1 cellular context compared by ENCODE assay signal in the genomic region with DNA sequence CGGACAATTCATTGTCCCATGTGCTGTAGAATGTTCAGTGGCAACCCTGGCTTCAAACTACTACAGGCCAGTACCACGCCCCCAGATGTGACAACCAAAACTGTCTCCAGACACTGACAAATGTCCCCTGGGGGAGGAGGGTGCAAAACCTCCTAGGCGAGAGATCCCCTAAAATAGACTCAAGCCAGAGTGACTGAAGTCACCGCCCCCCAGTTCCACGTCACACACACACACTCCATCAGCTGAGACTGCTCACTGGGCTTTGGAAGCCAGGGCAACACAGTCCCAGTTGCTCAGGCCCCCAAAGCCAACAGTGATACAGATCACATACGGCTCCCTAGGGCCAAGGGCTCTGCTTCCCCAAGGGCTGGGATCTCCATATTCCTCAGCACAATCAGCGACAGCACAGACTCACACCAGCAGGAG.
TF ChIP-seq lines count a peak whose summit lies in the region.

No MANE protein-coding gene starts in this region.

TF ChIP-seq in HepG2, 621 proteins besides CTCF, POLR2A, EP300 and RAD21:
- TF ChIP-seq, protein P1, sequence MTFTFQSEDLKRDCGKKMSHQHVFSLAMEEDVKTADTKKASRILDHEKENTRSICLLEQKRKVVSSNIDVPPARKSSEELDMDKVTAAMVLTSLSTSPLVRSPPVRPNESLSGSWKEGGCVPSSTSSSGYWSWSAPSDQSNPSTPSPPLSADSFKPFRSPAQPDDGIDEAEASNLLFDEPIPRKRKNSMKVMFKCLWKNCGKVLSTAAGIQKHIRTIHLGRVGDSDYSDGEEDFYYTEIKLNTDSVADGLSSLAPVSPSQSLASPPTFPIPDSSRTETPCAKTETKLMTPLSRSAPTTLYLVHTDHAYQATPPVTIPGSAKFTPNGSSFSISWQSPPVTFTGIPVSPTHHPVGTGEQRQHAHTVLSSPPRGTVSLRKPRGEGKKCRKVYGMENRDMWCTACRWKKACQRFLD (CRISPR knock-in tag; IDR thresholded peaks at IDR 0.05; ENCODE audit: borderline replicate concordance) = no peak
- TF ChIP-seq KMT2B (CRISPR knock-in tag; IDR thresholded peaks at IDR 0.05) = no peak
- TF ChIP-seq ZNF775 (CRISPR knock-in tag; IDR thresholded peaks at IDR 0.05; ENCODE audit: borderline replicate concordance) = no peak
- no peak for TF ChIP-seq DPF2 (CRISPR knock-in tag; IDR thresholded peaks at IDR 0.05; ENCODE audit: borderline replicate concordance, low read depth)
- TF ChIP-seq, protein P2, sequence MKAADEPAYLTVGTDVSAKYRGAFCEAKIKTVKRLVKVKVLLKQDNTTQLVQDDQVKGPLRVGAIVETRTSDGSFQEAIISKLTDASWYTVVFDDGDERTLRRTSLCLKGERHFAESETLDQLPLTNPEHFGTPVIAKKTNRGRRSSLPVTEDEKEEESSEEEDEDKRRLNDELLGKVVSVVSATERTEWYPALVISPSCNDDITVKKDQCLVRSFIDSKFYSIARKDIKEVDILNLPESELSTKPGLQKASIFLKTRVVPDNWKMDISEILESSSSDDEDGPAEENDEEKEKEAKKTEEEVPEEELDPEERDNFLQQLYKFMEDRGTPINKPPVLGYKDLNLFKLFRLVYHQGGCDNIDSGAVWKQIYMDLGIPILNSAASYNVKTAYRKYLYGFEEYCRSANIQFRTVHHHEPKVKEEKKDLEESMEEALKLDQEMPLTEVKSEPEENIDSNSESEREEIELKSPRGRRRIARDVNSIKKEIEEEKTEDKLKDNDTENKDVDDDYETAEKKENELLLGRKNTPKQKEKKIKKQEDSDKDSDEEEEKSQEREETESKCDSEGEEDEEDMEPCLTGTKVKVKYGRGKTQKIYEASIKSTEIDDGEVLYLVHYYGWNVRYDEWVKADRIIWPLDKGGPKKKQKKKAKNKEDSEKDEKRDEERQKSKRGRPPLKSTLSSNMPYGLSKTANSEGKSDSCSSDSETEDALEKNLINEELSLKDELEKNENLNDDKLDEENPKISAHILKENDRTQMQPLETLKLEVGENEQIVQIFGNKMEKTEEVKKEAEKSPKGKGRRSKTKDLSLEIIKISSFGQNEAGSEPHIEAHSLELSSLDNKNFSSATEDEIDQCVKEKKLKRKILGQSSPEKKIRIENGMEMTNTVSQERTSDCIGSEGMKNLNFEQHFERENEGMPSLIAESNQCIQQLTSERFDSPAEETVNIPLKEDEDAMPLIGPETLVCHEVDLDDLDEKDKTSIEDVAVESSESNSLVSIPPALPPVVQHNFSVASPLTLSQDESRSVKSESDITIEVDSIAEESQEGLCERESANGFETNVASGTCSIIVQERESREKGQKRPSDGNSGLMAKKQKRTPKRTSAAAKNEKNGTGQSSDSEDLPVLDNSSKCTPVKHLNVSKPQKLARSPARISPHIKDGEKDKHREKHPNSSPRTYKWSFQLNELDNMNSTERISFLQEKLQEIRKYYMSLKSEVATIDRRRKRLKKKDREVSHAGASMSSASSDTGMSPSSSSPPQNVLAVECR (CRISPR knock-in tag; IDR thresholded peaks at IDR 0.05; ENCODE audit: borderline replicate concordance) = no peak
- no peak for TF ChIP-seq ZNF567 (CRISPR knock-in tag; IDR thresholded peaks at IDR 0.05; ENCODE audit: borderline replicate concordance)
- TF ChIP-seq, protein P3, sequence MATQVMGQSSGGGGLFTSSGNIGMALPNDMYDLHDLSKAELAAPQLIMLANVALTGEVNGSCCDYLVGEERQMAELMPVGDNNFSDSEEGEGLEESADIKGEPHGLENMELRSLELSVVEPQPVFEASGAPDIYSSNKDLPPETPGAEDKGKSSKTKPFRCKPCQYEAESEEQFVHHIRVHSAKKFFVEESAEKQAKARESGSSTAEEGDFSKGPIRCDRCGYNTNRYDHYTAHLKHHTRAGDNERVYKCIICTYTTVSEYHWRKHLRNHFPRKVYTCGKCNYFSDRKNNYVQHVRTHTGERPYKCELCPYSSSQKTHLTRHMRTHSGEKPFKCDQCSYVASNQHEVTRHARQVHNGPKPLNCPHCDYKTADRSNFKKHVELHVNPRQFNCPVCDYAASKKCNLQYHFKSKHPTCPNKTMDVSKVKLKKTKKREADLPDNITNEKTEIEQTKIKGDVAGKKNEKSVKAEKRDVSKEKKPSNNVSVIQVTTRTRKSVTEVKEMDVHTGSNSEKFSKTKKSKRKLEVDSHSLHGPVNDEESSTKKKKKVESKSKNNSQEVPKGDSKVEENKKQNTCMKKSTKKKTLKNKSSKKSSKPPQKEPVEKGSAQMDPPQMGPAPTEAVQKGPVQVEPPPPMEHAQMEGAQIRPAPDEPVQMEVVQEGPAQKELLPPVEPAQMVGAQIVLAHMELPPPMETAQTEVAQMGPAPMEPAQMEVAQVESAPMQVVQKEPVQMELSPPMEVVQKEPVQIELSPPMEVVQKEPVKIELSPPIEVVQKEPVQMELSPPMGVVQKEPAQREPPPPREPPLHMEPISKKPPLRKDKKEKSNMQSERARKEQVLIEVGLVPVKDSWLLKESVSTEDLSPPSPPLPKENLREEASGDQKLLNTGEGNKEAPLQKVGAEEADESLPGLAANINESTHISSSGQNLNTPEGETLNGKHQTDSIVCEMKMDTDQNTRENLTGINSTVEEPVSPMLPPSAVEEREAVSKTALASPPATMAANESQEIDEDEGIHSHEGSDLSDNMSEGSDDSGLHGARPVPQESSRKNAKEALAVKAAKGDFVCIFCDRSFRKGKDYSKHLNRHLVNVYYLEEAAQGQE (IDR thresholded peaks at IDR 0.05; ENCODE audit: borderline replicate concordance in 1 of 2, low read depth in 1 of 2, low read length in 2 of 2) = no peak
- TF ChIP-seq, protein P4, sequence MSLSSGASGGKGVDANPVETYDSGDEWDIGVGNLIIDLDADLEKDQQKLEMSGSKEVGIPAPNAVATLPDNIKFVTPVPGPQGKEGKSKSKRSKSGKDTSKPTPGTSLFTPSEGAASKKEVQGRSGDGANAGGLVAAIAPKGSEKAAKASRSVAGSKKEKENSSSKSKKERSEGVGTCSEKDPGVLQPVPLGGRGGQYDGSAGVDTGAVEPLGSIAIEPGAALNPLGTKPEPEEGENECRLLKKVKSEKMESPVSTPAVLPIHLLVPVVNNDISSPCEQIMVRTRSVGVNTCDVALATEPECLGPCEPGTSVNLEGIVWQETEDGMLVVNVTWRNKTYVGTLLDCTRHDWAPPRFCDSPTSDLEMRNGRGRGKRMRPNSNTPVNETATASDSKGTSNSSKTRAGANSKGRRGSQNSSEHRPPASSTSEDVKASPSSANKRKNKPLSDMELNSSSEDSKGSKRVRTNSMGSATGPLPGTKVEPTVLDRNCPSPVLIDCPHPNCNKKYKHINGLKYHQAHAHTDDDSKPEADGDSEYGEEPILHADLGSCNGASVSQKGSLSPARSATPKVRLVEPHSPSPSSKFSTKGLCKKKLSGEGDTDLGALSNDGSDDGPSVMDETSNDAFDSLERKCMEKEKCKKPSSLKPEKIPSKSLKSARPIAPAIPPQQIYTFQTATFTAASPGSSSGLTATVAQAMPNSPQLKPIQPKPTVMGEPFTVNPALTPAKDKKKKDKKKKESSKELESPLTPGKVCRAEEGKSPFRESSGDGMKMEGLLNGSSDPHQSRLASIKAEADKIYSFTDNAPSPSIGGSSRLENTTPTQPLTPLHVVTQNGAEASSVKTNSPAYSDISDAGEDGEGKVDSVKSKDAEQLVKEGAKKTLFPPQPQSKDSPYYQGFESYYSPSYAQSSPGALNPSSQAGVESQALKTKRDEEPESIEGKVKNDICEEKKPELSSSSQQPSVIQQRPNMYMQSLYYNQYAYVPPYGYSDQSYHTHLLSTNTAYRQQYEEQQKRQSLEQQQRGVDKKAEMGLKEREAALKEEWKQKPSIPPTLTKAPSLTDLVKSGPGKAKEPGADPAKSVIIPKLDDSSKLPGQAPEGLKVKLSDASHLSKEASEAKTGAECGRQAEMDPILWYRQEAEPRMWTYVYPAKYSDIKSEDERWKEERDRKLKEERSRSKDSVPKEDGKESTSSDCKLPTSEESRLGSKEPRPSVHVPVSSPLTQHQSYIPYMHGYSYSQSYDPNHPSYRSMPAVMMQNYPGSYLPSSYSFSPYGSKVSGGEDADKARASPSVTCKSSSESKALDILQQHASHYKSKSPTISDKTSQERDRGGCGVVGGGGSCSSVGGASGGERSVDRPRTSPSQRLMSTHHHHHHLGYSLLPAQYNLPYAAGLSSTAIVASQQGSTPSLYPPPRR (CRISPR knock-in tag; IDR thresholded peaks at IDR 0.05; ENCODE audit: borderline replicate concordance) = no peak
- TF ChIP-seq, protein P5, sequence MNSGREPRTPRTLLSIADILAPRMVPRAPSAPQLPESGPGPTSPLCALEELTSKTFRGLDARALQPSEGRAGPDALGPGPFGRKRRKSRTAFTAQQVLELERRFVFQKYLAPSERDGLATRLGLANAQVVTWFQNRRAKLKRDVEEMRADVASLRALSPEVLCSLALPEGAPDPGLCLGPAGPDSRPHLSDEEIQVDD (CRISPR knock-in tag; IDR thresholded peaks at IDR 0.05; ENCODE audit: borderline replicate concordance) = no peak
- no peak for TF ChIP-seq SMAD9 (CRISPR knock-in tag; IDR thresholded peaks at IDR 0.05)
- no peak for TF ChIP-seq XBP1 (CRISPR knock-in tag; IDR thresholded peaks at IDR 0.05)
- TF ChIP-seq, protein P6, sequence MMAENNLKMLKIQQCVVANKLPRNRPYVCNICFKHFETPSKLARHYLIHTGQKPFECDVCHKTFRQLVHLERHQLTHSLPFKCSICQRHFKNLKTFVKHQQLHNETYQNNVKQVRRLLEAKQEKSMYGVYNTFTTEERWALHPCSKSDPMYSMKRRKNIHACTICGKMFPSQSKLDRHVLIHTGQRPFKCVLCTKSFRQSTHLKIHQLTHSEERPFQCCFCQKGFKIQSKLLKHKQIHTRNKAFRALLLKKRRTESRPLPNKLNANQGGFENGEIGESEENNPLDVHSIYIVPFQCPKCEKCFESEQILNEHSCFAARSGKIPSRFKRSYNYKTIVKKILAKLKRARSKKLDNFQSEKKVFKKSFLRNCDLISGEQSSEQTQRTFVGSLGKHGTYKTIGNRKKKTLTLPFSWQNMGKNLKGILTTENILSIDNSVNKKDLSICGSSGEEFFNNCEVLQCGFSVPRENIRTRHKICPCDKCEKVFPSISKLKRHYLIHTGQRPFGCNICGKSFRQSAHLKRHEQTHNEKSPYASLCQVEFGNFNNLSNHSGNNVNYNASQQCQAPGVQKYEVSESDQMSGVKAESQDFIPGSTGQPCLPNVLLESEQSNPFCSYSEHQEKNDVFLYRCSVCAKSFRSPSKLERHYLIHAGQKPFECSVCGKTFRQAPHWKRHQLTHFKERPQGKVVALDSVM (CRISPR knock-in tag; IDR thresholded peaks at IDR 0.05) = no peak
